15 cellular contexts compared by ENCODE assay signal in genomic region chr11:132200303-132200936, GRCh38.
DNase-seq lines count a peak whose midpoint lies in the region; ATAC-seq and TF ChIP-seq lines count a peak whose summit lies in the region.
"Had no signal": no experiment of that assay in that cellular context is flagged by ENCODE, and none has a peak within 500 bp of the region (broad histone marks: within the 10 kb centered on the region; RNA-seq: fewer than 3 reads in every experiment).

No MANE protein-coding gene starts in this region.

- no peaks in the 10 kb centered on the region for H3K27me3 ChIP-seq in hepatocyte
- H3K27me3 ChIP-seq in CD8-positive, alpha-beta memory T cell (ENCODE audit: insufficient read depth, low read length, poor library complexity, severe bottlenecking) = no peaks in the 10 kb centered on the region

- peak overlapping the region; percentile 29 for H3K27ac ChIP-seq in hepatocyte
- no peak overlapping the region for H3K27ac ChIP-seq in CD8-positive, alpha-beta memory T cell (ENCODE audit: low read depth, low read length)
- H3K27ac ChIP-seq: PC-9 had no signal

- peaks cover 0 to 7% (median 5%) of the 10 kb centered on the region in 5 donors for H3K9me3 Mint-ChIP-seq in CD8-positive, alpha-beta memory T cell

- H3K9me2 ChIP-seq in hepatocyte (replicated peaks; ENCODE audit: insufficient read depth) = no peaks in the 10 kb centered on the region

- no peak overlapping the region for H2AFZ ChIP-seq in hepatocyte
- H2AFZ ChIP-seq: PC-9 had no signal

- H3K36me3 ChIP-seq in hepatocyte (replicated peaks; ENCODE audit: insufficient read depth, low read depth) = no peaks in the 10 kb centered on the region
- no peaks in the 10 kb centered on the region for H3K36me3 ChIP-seq in CD8-positive, alpha-beta memory T cell (ENCODE audit: insufficient read depth, low read length)

- POLR2A ChIA-PET in CD8-positive, alpha-beta memory T cell (lab: Charles Lee) = no interaction called here

- no peaks in the 10 kb centered on the region for H3K9me3 ChIP-seq in hepatocyte (ENCODE audit: low read depth)
- no peaks in the 10 kb centered on the region for H3K9me3 ChIP-seq in CD8-positive, alpha-beta memory T cell (ENCODE audit: low read length)

- DNase-seq in ELF-1 (ENCODE audit: low read depth, low spot score) = peak; percentile 11
- DNase-seq in NCI-H1436 (lab: John Stamatoyannopoulos, UW) = peak; percentile 83
- DNase-seq in NCI-H510A (lab: John Stamatoyannopoulos, UW) = peak; percentile 39
- no peak for DNase-seq in hepatocyte (ENCODE audit: low spot score)
- DNase-seq in activated naive CD4-positive, alpha-beta T cell (lab: John Stamatoyannopoulos, UW) = no peak
- no peak for DNase-seq in CD8-positive, alpha-beta memory T cell
- no peak for DNase-seq in midbrain (lab: John Stamatoyannopoulos, UW)
- DNase-seq: ACHN; CD4-positive, alpha-beta memory T cell; EL; NCI-H2029; NCI-H524; PC-9 had no signal

- no peak overlapping the region for H3K4me2 ChIP-seq in hepatocyte
- H3K4me2 ChIP-seq: PC-9 had no signal

- no peaks in the 10 kb centered on the region for H3K79me2 ChIP-seq in hepatocyte

- WGBS in hepatocyte (ENCODE audit: low lambda C conversion rate, missing lambda C conversion rate) = 60% methylated on average over 6 of the region's 6 CpGs

- no peak overlapping the region for H3K4me3 Mint-ChIP-seq in CD8-positive, alpha-beta memory T cell
- H3K4me3 Mint-ChIP-seq: B cell; CD4-positive, alpha-beta memory T cell had no signal

- no peak for TF ChIP-seq CTCF in hepatocyte (IDR thresholded peaks at IDR 0.05; ENCODE audit: poor library complexity)

- CTCF ChIA-PET in CD8-positive, alpha-beta memory T cell (lab: Charles Lee) = no interaction called here

- no peaks in the 10 kb centered on the region for H3K36me3 Mint-ChIP-seq in CD8-positive, alpha-beta memory T cell
- H3K36me3 Mint-ChIP-seq: CD4-positive, alpha-beta memory T cell had no signal

- H3K4me3 ChIP-seq in hepatocyte = no peak overlapping the region
- no peak overlapping the region for H3K4me3 ChIP-seq in CD8-positive, alpha-beta memory T cell (ENCODE audit: low read length)
- H3K4me3 ChIP-seq: PC-9 had no signal

- no peaks in the 10 kb centered on the region for H3K4me1 ChIP-seq in hepatocyte (ENCODE audit: insufficient read depth)
- H3K4me1 ChIP-seq in CD8-positive, alpha-beta memory T cell (ENCODE audit: insufficient read depth, low read length) = no peaks in the 10 kb centered on the region

- no peak overlapping the region for H3K27ac Mint-ChIP-seq in CD8-positive, alpha-beta memory T cell
- H3K27ac Mint-ChIP-seq: B cell; CD4-positive, alpha-beta memory T cell had no signal

- ATAC-seq in GM21447 (IDR thresholded peaks at IDR 0.05; ENCODE audit: unreplicated experiment) = no peak

- H3K4me1 Mint-ChIP-seq in CD8-positive, alpha-beta memory T cell = no peaks in the 10 kb centered on the region
- H3K4me1 Mint-ChIP-seq: B cell; CD4-positive, alpha-beta memory T cell had no signal

- no peaks in the 10 kb centered on the region for H4K20me1 ChIP-seq in hepatocyte (ENCODE audit: insufficient read depth, poor library complexity, severe bottlenecking)

- peaks cover 0 to 2% of the 10 kb centered on the region in 2 donors for H3K27me3 Mint-ChIP-seq in CD8-positive, alpha-beta memory T cell
- H3K27me3 Mint-ChIP-seq: B cell; CD4-positive, alpha-beta memory T cell had no signal

Comparison
In these comparisons a context has a peak if more than half of its experiments do, and no peak if none do; other contexts are left out.
1. DNase-seq: peak in ELF-1 (single experiment), NCI-H1436 (single experiment) and NCI-H510A (single experiment); none in hepatocyte (single experiment), activated naive CD4-positive, alpha-beta T cell (0 of 4), CD8-positive, alpha-beta memory T cell (0 of 5) and midbrain (single experiment).